2 cellular contexts compared by ENCODE assay signal in the genomic region with DNA sequence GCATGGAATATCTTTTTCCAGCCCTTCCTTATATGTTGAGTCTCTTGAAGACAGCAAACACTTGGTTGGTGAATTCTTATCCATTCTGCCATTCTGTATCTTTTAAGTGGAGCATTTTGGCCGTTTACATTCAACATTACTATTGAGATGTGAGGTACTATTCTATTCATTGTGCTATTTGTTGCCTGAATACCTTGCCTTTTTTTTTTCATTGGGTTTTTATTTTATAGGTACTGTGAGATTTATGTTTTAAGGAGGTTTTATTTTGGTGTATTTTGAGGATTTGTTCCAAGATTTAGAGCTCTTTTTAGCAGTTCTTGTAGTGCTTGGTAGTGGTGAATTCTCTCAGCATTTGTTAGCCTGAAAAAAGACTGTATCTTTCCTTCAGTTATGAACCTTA.
TF ChIP-seq lines count a peak whose summit lies in the region.

No MANE protein-coding gene starts in this region.

TF ChIP-seq in HEK293, 187 proteins besides CTCF, POLR2A, EP300 and RAD21:
- TF ChIP-seq ZXDB (tag by site-specific recombination; IDR thresholded peaks at IDR 0.05): no peak
- 0 out of 2 replicates have a peak, but pooled peaks have one; percentile 57 for TF ChIP-seq TRIM28 (IDR thresholded peaks at IDR 0.05; ENCODE audit: borderline replicate concordance, low read length)
- peak; percentile 78 for TF ChIP-seq SETDB1 (IDR thresholded peaks at IDR 0.05; ENCODE audit: insufficient read length, low read length)
- no peak for TF ChIP-seq ZNF114 (tag by site-specific recombination; IDR thresholded peaks at IDR 0.05)

TF ChIP-seq in GM12878, 131 proteins besides CTCF, POLR2A, EP300 and RAD21:
- 0 out of 2 replicates have a peak, but pooled peaks have one; percentile 30 for TF ChIP-seq CBX5 (IDR thresholded peaks at IDR 0.05; ENCODE audit: low read depth)
- TF ChIP-seq NR2C2 (IDR thresholded peaks at IDR 0.05; ENCODE audit: borderline replicate concordance, control insufficient read depth, insufficient read length, low read depth): no peak
- no peak for TF ChIP-seq EED (IDR thresholded peaks at IDR 0.05; ENCODE audit: low read depth)
- no peak for TF ChIP-seq IKZF2 (IDR thresholded peaks at IDR 0.05)
- TF ChIP-seq, protein P1, sequence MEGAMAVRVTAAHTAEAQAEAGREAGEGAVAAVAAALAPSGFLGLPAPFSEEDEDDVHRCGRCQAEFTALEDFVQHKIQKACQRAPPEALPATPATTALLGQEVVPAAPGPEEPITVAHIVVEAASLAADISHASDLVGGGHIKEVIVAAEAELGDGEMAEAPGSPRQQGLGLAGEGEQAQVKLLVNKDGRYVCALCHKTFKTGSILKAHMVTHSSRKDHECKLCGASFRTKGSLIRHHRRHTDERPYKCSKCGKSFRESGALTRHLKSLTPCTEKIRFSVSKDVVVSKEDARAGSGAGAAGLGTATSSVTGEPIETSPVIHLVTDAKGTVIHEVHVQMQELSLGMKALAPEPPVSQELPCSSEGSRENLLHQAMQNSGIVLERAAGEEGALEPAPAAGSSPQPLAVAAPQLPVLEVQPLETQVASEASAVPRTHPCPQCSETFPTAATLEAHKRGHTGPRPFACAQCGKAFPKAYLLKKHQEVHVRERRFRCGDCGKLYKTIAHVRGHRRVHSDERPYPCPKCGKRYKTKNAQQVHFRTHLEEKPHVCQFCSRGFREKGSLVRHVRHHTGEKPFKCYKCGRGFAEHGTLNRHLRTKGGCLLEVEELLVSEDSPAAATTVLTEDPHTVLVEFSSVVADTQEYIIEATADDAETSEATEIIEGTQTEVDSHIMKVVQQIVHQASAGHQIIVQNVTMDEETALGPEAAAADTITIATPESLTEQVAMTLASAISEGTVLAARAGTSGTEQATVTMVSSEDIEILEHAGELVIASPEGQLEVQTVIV (IDR thresholded peaks at IDR 0.05; ENCODE audit: borderline replicate concordance, partially characterized antibody): no peak
- TF ChIP-seq, protein P2, sequence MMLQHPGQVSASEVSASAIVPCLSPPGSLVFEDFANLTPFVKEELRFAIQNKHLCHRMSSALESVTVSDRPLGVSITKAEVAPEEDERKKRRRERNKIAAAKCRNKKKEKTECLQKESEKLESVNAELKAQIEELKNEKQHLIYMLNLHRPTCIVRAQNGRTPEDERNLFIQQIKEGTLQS (IDR thresholded peaks at IDR 0.05; ENCODE audit: borderline replicate concordance, extremely low read depth, low read depth, low read length): no peak
- no peak for TF ChIP-seq STAT3 (IDR thresholded peaks at IDR 0.05; ENCODE audit: low read depth, low read length)
TF ChIP-seq in GM12878: peak in this region for 1.
